23 cellular contexts compared by ENCODE assay signal in genomic region chr11:13781153-13781552, GRCh38.
A peak's percentile ranks its signal among the peaks of the same experiment; 100 is the strongest.
DNase-seq lines count a peak whose midpoint lies in the region; ATAC-seq, FAIRE-seq and TF ChIP-seq lines count a peak whose summit lies in the region.
"Had no signal": no experiment of that assay in that cellular context is flagged by ENCODE, and none has a peak within 500 bp of the region (broad histone marks: within the 10 kb centered on the region; RNA-seq: fewer than 3 reads in every experiment).

No MANE protein-coding gene starts in this region.

- no peak for TF ChIP-seq EP300 in K562 (IDR thresholded peaks at IDR 0.05; ENCODE audit: low read length)

- CTCF ChIA-PET in K562 (lab: Yijun Ruan, JAX; ENCODE audit: low intra/inter-chr PET ratio) = no interaction called here

- no peak overlapping the region for H3K4me3 ChIP-seq in K562
- no peak overlapping the region for H3K4me3 ChIP-seq in upper lobe of right lung
- H3K4me3 ChIP-seq: BLaER1 treated with 17β-estradiol and CSF1 and Interleukin-3, amounts not matched to agents 10 nM and 100 nM; suprapubic skin had no signal

- H3K27ac ChIP-seq in K562 (ENCODE audit: extremely low read depth, low read depth, low read length) (no peak overlapping the region), upper lobe of right lung (no peak overlapping the region)
- H3K27ac ChIP-seq: BLaER1 treated with 17β-estradiol and CSF1 and Interleukin-3, amounts not matched to agents 10 nM and 100 nM; suprapubic skin had no signal

- no TSS peak for BruUV-seq in K562 (replicated peaks; lab: Mats Ljungman, UMichigan)

- H3K36me3 ChIP-seq in K562 (ENCODE audit: control insufficient read depth, insufficient read depth, low read length) (no peaks in the 10 kb centered on the region), upper lobe of right lung (no peaks in the 10 kb centered on the region)
- H3K36me3 ChIP-seq: BLaER1 treated with 17β-estradiol and CSF1 and Interleukin-3, amounts not matched to agents 10 nM and 100 nM; suprapubic skin had no signal

- no peak for FAIRE-seq in K562 (lab: Jason Lieb, UNC)
- FAIRE-seq: HTR-8/SVneo had no signal

- H3K4me1 ChIP-seq in K562 (replicated peaks in 1 of 2; ENCODE audit: control insufficient read depth in 2 of 2, insufficient read depth in 2 of 2, low read length in 2 of 2) (peaks cover 0 to 4% of the 10 kb centered on the region in 2 experiments; a peak in 1 of 5 replicates), upper lobe of right lung (no peaks in the 10 kb centered on the region)
- H3K4me1 ChIP-seq: suprapubic skin had no signal

- no peak overlapping the region for H3K4me2 ChIP-seq in K562 (ENCODE audit: insufficient read depth, low read length)
- H3K4me2 ChIP-seq: BLaER1 treated with 17β-estradiol and CSF1 and Interleukin-3, amounts not matched to agents 10 nM and 100 nM had no signal

- 3% methylated on average over 6 of the region's 6 CpGs for WGBS in K562 (ENCODE audit: insufficient coverage, low coverage, missing lambda C conversion rate)

- H3K79me2 ChIP-seq in K562 (ENCODE audit: control insufficient read depth, insufficient read depth, low read length) = no peaks in the 10 kb centered on the region

- H3K9ac ChIP-seq in K562 (ENCODE audit: insufficient read depth in 1 of 2, low read depth in 2 of 2, low read length in 2 of 2) = no peak overlapping the region
- H3K9ac ChIP-seq: BLaER1 treated with 17β-estradiol and CSF1 and Interleukin-3, amounts not matched to agents 10 nM and 100 nM had no signal

- in situ Hi-C loops in K562 (cut with MboI) = no loop called here

- no peaks in the 10 kb centered on the region for H3K9me3 Mint-ChIP-seq in activated naive CD4-positive, alpha-beta T cell treated with anti-CD3 and anti-CD28 coated beads, Interleukin-2, amount 50 U/mL, for 72 hours
- H3K9me3 Mint-ChIP-seq: effector memory CD8-positive, alpha-beta T cell; H9; nephron progenitor cell; stimulated activated effector memory CD8-positive, alpha-beta T cell treated with anti-CD3 and anti-CD28 coated beads, Interleukin-12 subunit alpha, Interleukin-12 subunit beta, amount 100 ng/mL, for 72 hours had no signal

- H3K9me3 ChIP-seq in K562 (replicated peaks; ENCODE audit: control insufficient read depth, insufficient read depth, low read depth, low read length) = no peaks in the 10 kb centered on the region
- no peaks in the 10 kb centered on the region for H3K9me3 ChIP-seq in upper lobe of right lung
- H3K9me3 ChIP-seq: BLaER1 treated with 17β-estradiol and CSF1 and Interleukin-3, amounts not matched to agents 10 nM and 100 nM; suprapubic skin had no signal

- H3K27me3 ChIP-seq in K562 (ENCODE audit: control insufficient read depth in 2 of 2, insufficient read depth in 2 of 2, low read length in 2 of 2) = peaks cover 0 to 19% of the 10 kb centered on the region in 2 experiments; a peak in 2 of 5 replicates
- H3K27me3 ChIP-seq in upper lobe of right lung = no peaks in the 10 kb centered on the region
- H3K27me3 ChIP-seq: BLaER1 treated with 17β-estradiol and CSF1 and Interleukin-3, amounts not matched to agents 10 nM and 100 nM had no signal

- H2AFZ ChIP-seq in K562 (ENCODE audit: low read depth, low read length) = no peak overlapping the region

- no peaks in the 10 kb centered on the region for H3K36me3 Mint-ChIP-seq in activated naive CD4-positive, alpha-beta T cell treated with anti-CD3 and anti-CD28 coated beads, Interleukin-2, amount 50 U/mL, for 72 hours
- H3K36me3 Mint-ChIP-seq: activated naive CD8-positive, alpha-beta T cell; stimulated activated effector memory CD8-positive, alpha-beta T cell treated with anti-CD3 and anti-CD28 coated beads, Interleukin-12 subunit alpha, Interleukin-12 subunit beta, amount 100 ng/mL, for 72 hours had no signal

- no peak for TF ChIP-seq POLR2A in K562 (conservative IDR thresholded peaks at IDR 0.05)

- ATAC-seq in activated naive CD4-positive, alpha-beta T cell treated with anti-CD3 and anti-CD28 coated beads, Interleukin-2, amount 50 U/mL, for 72 hours = peak; percentile 24 to 35
- ATAC-seq in K562 (no peak), upper lobe of right lung (peak; percentile 66), HG02840 (IDR thresholded peaks at IDR 0.05; ENCODE audit: low FRiP score, unreplicated experiment) (no peak), esophagus mucosa (no peak)
- ATAC-seq: effector memory CD8-positive, alpha-beta T cell; left lobe of liver; sciatic nerve; stimulated activated effector memory CD8-positive, alpha-beta T cell treated with anti-CD3 and anti-CD28 coated beads, Interleukin-12 subunit alpha, Interleukin-12 subunit beta, amount 100 ng/mL, for 72 hours had no signal

- intact Hi-C loops in K562 (cut with micrococcal nuclease) = no loop called here
- intact Hi-C loops in upper lobe of right lung (cut with DNase I) = no loop called here

- POLR2A ChIA-PET in K562 (lab: Yijun Ruan, JAX) = interaction anchor here (0.6 kb wide), 1 partner anchor 23 kb away, joined by 3 read pairs; no protein-coding TSS in a partner anchor

- H3K27ac Mint-ChIP-seq in activated naive CD4-positive, alpha-beta T cell treated with anti-CD3 and anti-CD28 coated beads, Interleukin-2, amount 50 U/mL, for 72 hours = no peak overlapping the region
- H3K27ac Mint-ChIP-seq: activated naive CD8-positive, alpha-beta T cell; effector memory CD8-positive, alpha-beta T cell; nephron progenitor cell; stimulated activated effector memory CD8-positive, alpha-beta T cell treated with anti-CD3 and anti-CD28 coated beads, Interleukin-12 subunit alpha, Interleukin-12 subunit beta, amount 100 ng/mL, for 72 hours had no signal

- H3K9me1 ChIP-seq in K562 (ENCODE audit: control insufficient read depth, insufficient read depth, low read length) = no peaks in the 10 kb centered on the region

- TF ChIP-seq CTCF in K562 (IDR thresholded peaks at IDR 0.05 in 2 of 3, conservative IDR thresholded peaks at IDR 0.05 in 1 of 3; ENCODE audit: insufficient read depth in 2 of 3, low read depth in 1 of 3, low read length in 3 of 3) (no peak), upper lobe of right lung (IDR thresholded peaks at IDR 0.05) (no peak)

- no peak for TF ChIP-seq RAD21 in K562 (CRISPR knock-in tag; conservative IDR thresholded peaks at IDR 0.05 in 1 of 2, IDR thresholded peaks at IDR 0.05 in 1 of 2)

- DNase-seq in activated naive CD4-positive, alpha-beta T cell treated with anti-CD3 and anti-CD28 coated beads, Interleukin-2, amount 50 U/mL, for 72 hours (ENCODE audit: low spot score in 2 of 2) = no peak
- DNase-seq in activated naive CD4-positive, alpha-beta T cell treated with Interleukin-2 at 50 U/mL for 16 hours = no peak
- DNase-seq in NCI-H187 (lab: John Stamatoyannopoulos, UW) (peak; percentile 78 to 96), K562 (ENCODE audit: extremely low read depth in 1 of 4, low spot score in 3 of 4) (no peak), upper lobe of right lung (no peak), dermis blood vessel endothelial cell (no peak)
- DNase-seq: ACHN; effector memory CD8-positive, alpha-beta T cell; H9; NCI-H1436 treated with DMSO at 0.1 percent for 48 hours; NCI-H510A; nephron progenitor cell; Right ventricle myocardium superior; SW 1271 had no signal

- no peaks in the 10 kb centered on the region for H4K20me1 ChIP-seq in K562 (replicated peaks; ENCODE audit: control insufficient read depth, insufficient read depth, low read length)
- H4K20me1 ChIP-seq: BLaER1 treated with 17β-estradiol and CSF1 and Interleukin-3, amounts not matched to agents 10 nM and 100 nM had no signal

TF ChIP-seq in K562, 482 proteins besides CTCF, POLR2A, EP300 and RAD21:
- TF ChIP-seq HDAC2 (IDR thresholded peaks at IDR 0.05) (no peak), RFX1 (IDR thresholded peaks at IDR 0.05) (peak; percentile 59)

Comparison
In these comparisons a context has a peak if more than half of its experiments do, and no peak if none do; other contexts are left out.
1. ATAC-seq: peak in activated naive CD4-positive, alpha-beta T cell treated with anti-CD3 and anti-CD28 coated beads, Interleukin-2, amount 50 U/mL, for 72 hours (2 of 2) and upper lobe of right lung (single experiment); none in K562 (single experiment), HG02840 (single experiment) and esophagus mucosa (single experiment).
2. DNase-seq: peak in NCI-H187 (2 of 2); none in activated naive CD4-positive, alpha-beta T cell treated with anti-CD3 and anti-CD28 coated beads, Interleukin-2, amount 50 U/mL, for 72 hours (0 of 2), activated naive CD4-positive, alpha-beta T cell treated with Interleukin-2 at 50 U/mL for 16 hours (single experiment), K562 (0 of 4), upper lobe of right lung (single experiment) and dermis blood vessel endothelial cell (single experiment).